1 cellular context compared by ENCODE assay signal in genomic region chr1:220685879-220686278, GRCh38.
TF ChIP-seq lines count a peak whose summit lies in the region.

No MANE protein-coding gene starts in this region.

TF ChIP-seq in SK-N-SH, 30 proteins besides CTCF, POLR2A, EP300 and RAD21:
- no peak for TF ChIP-seq ZBTB33 (IDR thresholded peaks at IDR 0.05; ENCODE audit: borderline replicate concordance, low read depth)
- TF ChIP-seq NFIC (IDR thresholded peaks at IDR 0.05; ENCODE audit: borderline replicate concordance): no peak
- no peak for TF ChIP-seq GATA2 (CRISPR knock-in tag; IDR thresholded peaks at IDR 0.05)
- TF ChIP-seq FOXM1 (IDR thresholded peaks at IDR 0.05; ENCODE audit: low read depth): no peak
- no peak for TF ChIP-seq TCF12 (IDR thresholded peaks at IDR 0.05)
- no peak for TF ChIP-seq REST (IDR thresholded peaks at IDR 0.05; ENCODE audit: low read depth, low read length)
- TF ChIP-seq RCOR1 (IDR thresholded peaks at IDR 0.05; ENCODE audit: low read length): no peak
- no peak for TF ChIP-seq RFX5 (IDR thresholded peaks at IDR 0.05; ENCODE audit: low read length)
- TF ChIP-seq SMC3 (IDR thresholded peaks at IDR 0.05; ENCODE audit: low read depth, low read length): no peak
- no peak for TF ChIP-seq PBX3 (IDR thresholded peaks at IDR 0.05)
